Comparison of ENCODE assay signal across 24 cellular contexts in genomic region chr12:111190741-111191526, GRCh38.
DNase-seq lines count a peak whose midpoint lies in the region; ATAC-seq, FAIRE-seq and TF ChIP-seq lines count a peak whose summit lies in the region.
"Had no signal": no experiment of that assay in that cellular context is flagged by ENCODE, and none has a peak within 500 bp of the region (broad histone marks: within the 10 kb centered on the region; RNA-seq: fewer than 3 reads in every experiment).

No MANE protein-coding gene starts in this region.

- H2AK5ac ChIP-seq in H1 (ENCODE audit: low read depth, low read length) = no peak overlapping the region

- no peak overlapping the region for H3K23ac ChIP-seq in H1 (ENCODE audit: insufficient read length)

- 40% methylated on average over 10 of the region's 15 CpGs for WGBS in HepG2 (ENCODE audit: low lambda C conversion rate)
- 82% methylated on average over 7 of the region's 15 CpGs for WGBS in right lobe of liver (ENCODE audit: insufficient coverage, low coverage, low lambda C conversion rate, missing lambda C conversion rate)
- 90% methylated on average over 15 of the region's 15 CpGs; no CpG with 5 or more reads in 1 of the 2 experiments for WGBS in H1 (ENCODE audit: extremely low coverage in 1 of 2, insufficient coverage in 1 of 2, insufficient read length in 1 of 2, insufficient replicate concordance in 2 of 2, low coverage in 1 of 2, low lambda C conversion rate in 2 of 2, missing lambda C conversion rate in 1 of 2), 2 experiments

- H2AFZ ChIP-seq in HepG2 (ENCODE audit: low read length) = no peak overlapping the region
- H2AFZ ChIP-seq in H1 (ENCODE audit: low read length) = no peak overlapping the region

- H4K20me1 ChIP-seq in HepG2 (ENCODE audit: insufficient read depth, low read length) (no peaks in the 10 kb centered on the region), H1 (replicated peaks in 1 of 2; ENCODE audit: control insufficient read depth in 1 of 2, insufficient read depth in 2 of 2, low read length in 2 of 2) (peaks cover 6 to 7% of the 10 kb centered on the region in 2 experiments)
- H4K20me1 ChIP-seq: BLaER1 treated with 17β-estradiol and CSF1 and Interleukin-3, amounts not matched to agents 10 nM and 100 nM had no signal

- H3K4me1 ChIP-seq in HepG2 (ENCODE audit: insufficient read depth, low read length) (no peaks in the 10 kb centered on the region), right lobe of liver (no peaks in the 10 kb centered on the region), HEK293 (ENCODE audit: control insufficient read depth, insufficient read depth, low read length) (no peaks in the 10 kb centered on the region), H1 (replicated peaks in 1 of 4; ENCODE audit: control insufficient read depth in 3 of 4, insufficient read depth in 4 of 4, low read length in 3 of 4) (peaks cover 3 to 17% (median 11%) of the 10 kb centered on the region in 4 experiments)
- H3K4me1 ChIP-seq: Caco-2 had no signal

- no peak for TF ChIP-seq CTCF in HepG2 (CRISPR knock-in tag; IDR thresholded peaks at IDR 0.05)
- TF ChIP-seq CTCF in right lobe of liver (IDR thresholded peaks at IDR 0.05) = no peak
- no peak for TF ChIP-seq CTCF in HEK293 (tag by site-specific recombination; IDR thresholded peaks at IDR 0.05)
- TF ChIP-seq CTCF in H1 (IDR thresholded peaks at IDR 0.05; ENCODE audit: control extremely low read depth in 1 of 3, insufficient read depth in 1 of 3, low read depth in 1 of 3, low read length in 3 of 3) = no peak
- no peak for TF ChIP-seq CTCF in osteocyte (IDR thresholded peaks at IDR 0.05)

- H3K79me2 ChIP-seq in HepG2 (ENCODE audit: insufficient read depth, low read length) (no peaks in the 10 kb centered on the region), H1 (ENCODE audit: control insufficient read depth in 1 of 2, insufficient read depth in 2 of 2, low read length in 2 of 2) (no peaks in the 10 kb centered on the region)

- no peak for DNase-seq in HepG2 (ENCODE audit: low spot score)
- no peak for DNase-seq in right lobe of liver
- DNase-seq in H1 (ENCODE audit: low read depth in 1 of 2, low spot score in 2 of 2) = no peak
- no peak for DNase-seq in osteocyte (ENCODE audit: extremely low spot score, unreplicated experiment)
- no peak for DNase-seq in activated CD4-positive, alpha-beta memory T cell treated with anti-CD3 and anti-CD28 coated beads, Interleukin-2, amount 10 ng/mL, durations not matched to agents 7 days and 5 days
- DNase-seq in T-helper 2 cell treated with Interferon-gamma antibody and Interleukin-4, amounts not matched to agents 5 μg/mL and 100 μg/mL, for 36 hours (ENCODE audit: low spot score) = no peak
- DNase-seq: 8988T; AML-193; Caco-2; Calu3; CD4-positive, alpha-beta T cell; CD8-positive, alpha-beta T cell; DMS79 treated with DMSO at 0.1 percent for 48 hours; GF-D8 had no signal

- no peak overlapping the region for H3K4ac ChIP-seq in H1 (replicated peaks; ENCODE audit: insufficient read length, low read depth, low read length)

- no peak overlapping the region for H3K14ac ChIP-seq in H1 (ENCODE audit: insufficient read length)

- H3K9ac ChIP-seq in HepG2 (ENCODE audit: insufficient read depth, low read depth, low read length) = no peak overlapping the region
- no peak overlapping the region for H3K9ac ChIP-seq in H1 (replicated peaks in 1 of 4; ENCODE audit: extremely low read depth in 1 of 4, low read depth in 3 of 4, low read length in 3 of 4)
- H3K9ac ChIP-seq: BLaER1 treated with 17β-estradiol and CSF1 and Interleukin-3, amounts not matched to agents 10 nM and 100 nM had no signal

- H3K18ac ChIP-seq in H1 (ENCODE audit: extremely low read depth, low read length) = no peak overlapping the region

- H3K4me2 ChIP-seq in HepG2 (ENCODE audit: low read depth, low read length) = no peak overlapping the region
- no peak overlapping the region for H3K4me2 ChIP-seq in H1 (ENCODE audit: insufficient read depth in 1 of 2, low read depth in 2 of 2, low read length in 2 of 2)
- H3K4me2 ChIP-seq: BLaER1 treated with 17β-estradiol and CSF1 and Interleukin-3, amounts not matched to agents 10 nM and 100 nM had no signal

- peaks cover 26% of the 10 kb centered on the region for H3K27me3 Mint-ChIP-seq in osteocyte (ENCODE audit: unreplicated experiment)
- H3K27me3 Mint-ChIP-seq in activated CD4-positive, alpha-beta memory T cell treated with anti-CD3 and anti-CD28 coated beads, Interleukin-2, amount 10 ng/mL, durations not matched to agents 7 days and 5 days = peaks cover 2% of the 10 kb centered on the region
- no peaks in the 10 kb centered on the region for H3K27me3 Mint-ChIP-seq in T-helper 2 cell treated with Interferon-gamma antibody and Interleukin-4, amounts not matched to agents 5 μg/mL and 100 μg/mL, for 36 hours (ENCODE audit: low read depth)

- no peaks in the 10 kb centered on the region for H3K23me2 ChIP-seq in H1 (ENCODE audit: low read depth, low read length)

- H3K4me1 Mint-ChIP-seq in osteocyte (ENCODE audit: unreplicated experiment) = no peaks in the 10 kb centered on the region
- H3K4me1 Mint-ChIP-seq in activated CD4-positive, alpha-beta memory T cell treated with anti-CD3 and anti-CD28 coated beads, Interleukin-2, amount 10 ng/mL, durations not matched to agents 7 days and 5 days = no peaks in the 10 kb centered on the region
- no peaks in the 10 kb centered on the region for H3K4me1 Mint-ChIP-seq in T-helper 2 cell treated with Interferon-gamma antibody and Interleukin-4, amounts not matched to agents 5 μg/mL and 100 μg/mL, for 36 hours (ENCODE audit: low read depth)
- H3K4me1 Mint-ChIP-seq: B cell had no signal

- H3K27ac Mint-ChIP-seq in osteocyte (ENCODE audit: unreplicated experiment) = peak overlapping the region; percentile 23
- H3K27ac Mint-ChIP-seq in activated CD4-positive, alpha-beta memory T cell treated with anti-CD3 and anti-CD28 coated beads, Interleukin-2, amount 10 ng/mL, durations not matched to agents 7 days and 5 days = no peak overlapping the region
- H3K27ac Mint-ChIP-seq in T-helper 2 cell treated with Interferon-gamma antibody and Interleukin-4, amounts not matched to agents 5 μg/mL and 100 μg/mL, for 36 hours = no peak overlapping the region
- H3K27ac Mint-ChIP-seq: B cell; CD4-positive, alpha-beta T cell; CD8-positive, alpha-beta T cell had no signal

- H3K56ac ChIP-seq in H1 (replicated peaks; ENCODE audit: insufficient read length, low read depth, low read length) = no peak overlapping the region

- no peak overlapping the region for H4K5ac ChIP-seq in H1 (ENCODE audit: insufficient read length, low read depth, low read length)

- intact Hi-C loops in HepG2 (cut with micrococcal nuclease; ENCODE audit: unreplicated experiment) (no loop called here), right lobe of liver (cut with DNase I) (no loop called here)

- no peak overlapping the region for H2BK5ac ChIP-seq in H1 (ENCODE audit: low read depth, low read length)

- TF ChIP-seq EP300 in HepG2 (IDR thresholded peaks at IDR 0.05; ENCODE audit: low read depth in 2 of 2, low read length in 2 of 2) (no peak), HepG2 (CRISPR knock-in tag; IDR thresholded peaks at IDR 0.05; ENCODE audit: borderline replicate concordance) (no peak), H1 (IDR thresholded peaks at IDR 0.05; ENCODE audit: borderline replicate concordance in 1 of 2, low read depth in 2 of 2, low read length in 2 of 2) (no peak)

- H3K27me3 ChIP-seq in HepG2 (ENCODE audit: control insufficient read depth in 1 of 2, insufficient read depth in 2 of 2, low read length in 2 of 2) = peaks cover 3 to 31% of the 10 kb centered on the region in 2 experiments; a peak in 3 of 5 replicates
- H3K27me3 ChIP-seq in right lobe of liver = no peaks in the 10 kb centered on the region
- no peaks in the 10 kb centered on the region for H3K27me3 ChIP-seq in H1 (replicated peaks in 1 of 4; ENCODE audit: control insufficient read depth in 3 of 4, extremely low read depth in 1 of 4, insufficient read depth in 3 of 4, low read length in 3 of 4)
- H3K27me3 ChIP-seq: BLaER1 treated with 17β-estradiol and CSF1 and Interleukin-3, amounts not matched to agents 10 nM and 100 nM had no signal

- CTCF ChIA-PET in HepG2 (lab: Yijun Ruan, JAX; ENCODE audit: low intra/inter-chr PET ratio, low total read pairs) = no interaction called here
- CTCF ChIA-PET in HEK293 (lab: Yijun Ruan, JAX) = interaction anchor here (0.5 kb wide), 1 partner anchor 29 kb away, joined by 5 read pairs; no protein-coding TSS in a partner anchor
- CTCF ChIA-PET in H1 (lab: Charles Lee; ENCODE audit: partially characterized antibody) = interaction anchor here (0.9 to 1.8 kb wide), 9 partner anchors 9 to 295 kb away, joined by 3 to 7 read pairs (median 3); no protein-coding TSS in a partner anchor
- CTCF ChIA-PET in activated CD4-positive, alpha-beta memory T cell treated with anti-CD3 and anti-CD28 coated beads, Interleukin-2, amount 10 ng/mL, durations not matched to agents 7 days and 5 days (lab: Charles Lee) = no interaction called here

- H2BK15ac ChIP-seq in H1 (ENCODE audit: low read length) = no peak overlapping the region

- no peak overlapping the region for H2BK120ac ChIP-seq in H1 (replicated peaks; ENCODE audit: low read depth, low read length)

- no peaks in the 10 kb centered on the region for H3K36me3 Mint-ChIP-seq in osteocyte (ENCODE audit: unreplicated experiment)
- no peaks in the 10 kb centered on the region for H3K36me3 Mint-ChIP-seq in activated CD4-positive, alpha-beta memory T cell treated with anti-CD3 and anti-CD28 coated beads, Interleukin-2, amount 10 ng/mL, durations not matched to agents 7 days and 5 days (ENCODE audit: low read depth)
- H3K36me3 Mint-ChIP-seq in T-helper 2 cell treated with Interferon-gamma antibody and Interleukin-4, amounts not matched to agents 5 μg/mL and 100 μg/mL, for 36 hours (ENCODE audit: low read depth) = no peaks in the 10 kb centered on the region
- H3K36me3 Mint-ChIP-seq: CD8-positive, alpha-beta T cell had no signal

- H2BK12ac ChIP-seq in H1 (ENCODE audit: low read depth, low read length) = no peak overlapping the region

- in situ Hi-C loops in HepG2 (cut with HindIII; ENCODE audit: extremely low pct_ligation_motif_present, low pct_unique_long_range_greater_than_20kb) = no loop called here

- FAIRE-seq in HepG2 (lab: Jason Lieb, UNC) (no peak), H1 (lab: Jason Lieb, UNC) (no peak)
- FAIRE-seq: A204.1, D721Med, G401.6, GM12891, GM19239 had no signal

- H3K4me3 ChIP-seq in HepG2 (replicated peaks in 1 of 3; ENCODE audit: insufficient read depth in 1 of 3, low read depth in 2 of 3, low read length in 3 of 3) (no peak overlapping the region), right lobe of liver (no peak overlapping the region), HEK293 (ENCODE audit: low read depth, low read length) (no peak overlapping the region), H1 (ENCODE audit: extremely low read depth in 1 of 4, insufficient read depth in 2 of 4, low read depth in 3 of 4, low read length in 4 of 4) (no peak overlapping the region)
- H3K4me3 ChIP-seq: BLaER1 treated with 17β-estradiol and CSF1 and Interleukin-3, amounts not matched to agents 10 nM and 100 nM had no signal

- H4K8ac ChIP-seq in H1 (ENCODE audit: extremely low read depth, insufficient read depth, low read length) = no peak overlapping the region

- no peaks in the 10 kb centered on the region for H3K9me3 Mint-ChIP-seq in osteocyte (ENCODE audit: unreplicated experiment)
- H3K9me3 Mint-ChIP-seq in activated CD4-positive, alpha-beta memory T cell treated with anti-CD3 and anti-CD28 coated beads, Interleukin-2, amount 10 ng/mL, durations not matched to agents 7 days and 5 days = no peaks in the 10 kb centered on the region
- no peaks in the 10 kb centered on the region for H3K9me3 Mint-ChIP-seq in T-helper 2 cell treated with Interferon-gamma antibody and Interleukin-4, amounts not matched to agents 5 μg/mL and 100 μg/mL, for 36 hours
- H3K9me3 Mint-ChIP-seq: CD4-positive, alpha-beta T cell; CD8-positive, alpha-beta T cell had no signal

- no peak for TF ChIP-seq POLR2A in HepG2 (IDR thresholded peaks at IDR 0.05; ENCODE audit: insufficient read depth in 1 of 2, low read depth in 2 of 2, low read length in 2 of 2)
- no peak for TF ChIP-seq POLR2A in right lobe of liver (IDR thresholded peaks at IDR 0.05)
- no peak for TF ChIP-seq POLR2A in H1 (IDR thresholded peaks at IDR 0.05; ENCODE audit: control extremely low read depth in 1 of 2, low read depth in 2 of 2, low read length in 2 of 2)

- ATAC-seq in HepG2 = no peak
- ATAC-seq in right lobe of liver = no peak
- no peak for ATAC-seq in GM21367 (IDR thresholded peaks at IDR 0.05; ENCODE audit: unreplicated experiment)
- ATAC-seq: CD8-positive, alpha-beta T cell had no signal

- H4K91ac ChIP-seq in H1 (replicated peaks; ENCODE audit: insufficient read length, low read length) = no peak overlapping the region

- POLR2A ChIA-PET in HepG2 (lab: Yijun Ruan, JAX) = no interaction called here
- POLR2A ChIA-PET in HEK293 (lab: Yijun Ruan, JAX) = interaction anchor here (0.6 kb wide), 1 partner anchor 23 kb away, joined by 5 read pairs; no protein-coding TSS in a partner anchor
- POLR2A ChIA-PET in H1 (lab: Charles Lee; ENCODE audit: partially characterized antibody) = interaction anchor here (0.7 kb wide), 1 partner anchor 151 kb away, joined by 3 read pairs; no protein-coding TSS in a partner anchor
- POLR2A ChIA-PET in activated CD4-positive, alpha-beta memory T cell treated with anti-CD3 and anti-CD28 coated beads, Interleukin-2, amount 10 ng/mL, durations not matched to agents 7 days and 5 days (lab: Charles Lee) = no interaction called here

- H3K4me3 Mint-ChIP-seq in osteocyte (ENCODE audit: unreplicated experiment) = no peak overlapping the region
- H3K4me3 Mint-ChIP-seq in activated CD4-positive, alpha-beta memory T cell treated with anti-CD3 and anti-CD28 coated beads, Interleukin-2, amount 10 ng/mL, durations not matched to agents 7 days and 5 days = no peak overlapping the region
- no peak overlapping the region for H3K4me3 Mint-ChIP-seq in T-helper 2 cell treated with Interferon-gamma antibody and Interleukin-4, amounts not matched to agents 5 μg/mL and 100 μg/mL, for 36 hours
- H3K4me3 Mint-ChIP-seq: B cell; CD4-positive, alpha-beta T cell; CD8-positive, alpha-beta T cell had no signal

- H3K36me3 ChIP-seq in HepG2 (replicated peaks in 1 of 2; ENCODE audit: control insufficient read depth in 1 of 2, insufficient read depth in 2 of 2, low read length in 2 of 2) = no peaks in the 10 kb centered on the region
- H3K36me3 ChIP-seq in right lobe of liver = no peaks in the 10 kb centered on the region
- H3K36me3 ChIP-seq in HEK293 (ENCODE audit: control insufficient read depth in 2 of 2, insufficient read depth in 1 of 2, low read length in 2 of 2) = no peaks in the 10 kb centered on the region
- H3K36me3 ChIP-seq in H1 (ENCODE audit: control insufficient read depth in 2 of 4, insufficient read depth in 4 of 4, low read length in 3 of 4) = no peaks in the 10 kb centered on the region
- H3K36me3 ChIP-seq: BLaER1 treated with 17β-estradiol and CSF1 and Interleukin-3, amounts not matched to agents 10 nM and 100 nM had no signal

- H3K27ac ChIP-seq in HepG2 (ENCODE audit: extremely low read length, insufficient read depth, low read length) (no peak overlapping the region), right lobe of liver (no peak overlapping the region), HEK293 (ENCODE audit: extremely low read depth, low read depth, low read length) (no peak overlapping the region), H1 (ENCODE audit: low read depth, low read length) (no peak overlapping the region)
- H3K27ac ChIP-seq: BLaER1 treated with 17β-estradiol and CSF1 and Interleukin-3, amounts not matched to agents 10 nM and 100 nM; C4-2B had no signal

- no peak overlapping the region for H2BK20ac ChIP-seq in H1 (ENCODE audit: low read length)

- H3K9me3 ChIP-seq in HepG2 (ENCODE audit: low read length) (no peaks in the 10 kb centered on the region), right lobe of liver (no peaks in the 10 kb centered on the region), HEK293 (ENCODE audit: control insufficient read depth, insufficient read depth, low read depth, low read length) (no peaks in the 10 kb centered on the region), H1 (ENCODE audit: insufficient read depth in 2 of 2, low read depth in 1 of 2, low read length in 1 of 2) (no peaks in the 10 kb centered on the region)
- H3K9me3 ChIP-seq: Caco-2 had no signal

- BruUV-seq in HepG2 (replicated peaks; lab: Mats Ljungman, UMichigan) = no TSS peak

- TF ChIP-seq RAD21 in HepG2 (CRISPR knock-in tag; IDR thresholded peaks at IDR 0.05) (no peak), H1 (IDR thresholded peaks at IDR 0.05 in 1 of 2, conservative IDR thresholded peaks at IDR 0.05 in 1 of 2; ENCODE audit: low read depth in 2 of 2, low read length in 2 of 2) (no peak)

- H3K79me1 ChIP-seq in H1 (ENCODE audit: low read depth, low read length) = no peaks in the 10 kb centered on the region; the same call in 1 of the 2 replicates

Comparison
In these comparisons a context has a peak if more than half of its experiments do, and no peak if none do; other contexts are left out.
1. CTCF ChIA-PET loops: an anchor here in HEK293 (0.5 kb wide) and H1 (0.9 to 1.8 kb wide); none called in HepG2 and activated CD4-positive, alpha-beta memory T cell treated with anti-CD3 and anti-CD28 coated beads, Interleukin-2, amount 10 ng/mL, durations not matched to agents 7 days and 5 days.
2. POLR2A ChIA-PET loops: an anchor here in HEK293 (0.6 kb wide) and H1 (0.7 kb wide); none called in HepG2 and activated CD4-positive, alpha-beta memory T cell treated with anti-CD3 and anti-CD28 coated beads, Interleukin-2, amount 10 ng/mL, durations not matched to agents 7 days and 5 days.
3. Of the 63 proteins assayed by ChIP-seq in both HepG2 and HEK293: peak only in HepG2: none; only in HEK293: REST, ZBTB1, ZBTB21, ZBTB8A, ZFP37, ZNF121 and 6 more; in both: ZNF629; in neither: 50.